29 cellular contexts compared by ENCODE assay signal in genomic region chr15:73859236-73859635, GRCh38. TPM values are rescaled to one million over a fixed set of nuclear protein-coding genes. Genes with fewer than 3 reads are reported as not detected.
"Had no signal": no experiment of that assay in that cellular context is flagged by ENCODE, and none has a peak within 500 bp of the region (broad histone marks: within the 10 kb centered on the region; RNA-seq: fewer than 3 reads in every experiment).

No MANE protein-coding gene starts in this region.

- H3K36me3 ChIP-seq: esophagus muscularis mucosa, gastroesophageal sphincter, heart right ventricle, ovary, sigmoid colon, tibial artery, upper lobe of left lung had no signal

- DNase-seq: cortex of kidney; foreskin keratinocyte; glutamatergic neuron; heart right ventricle; hippocampal formation; natural killer cell; occipital lobe; ovary; psoas muscle; right cardiac atrium; sigmoid colon; stimulated activated CD4-positive, alpha-beta T cell treated with anti-CD3 and anti-CD28 coated beads, Interleukin-2, amount 100 ng/mL, for 24 hours; stimulated activated CD4-positive, alpha-beta T cell treated with anti-CD3 and anti-CD28 coated beads, Interleukin-4, amount 100 ng/mL, for 24 hours; stimulated activated naive CD4-positive, alpha-beta T cell treated with Interleukin-2 at 50 U/mL for 16 hours; substantia nigra; testis; upper lobe of left lung had no signal

- H3K27me3 ChIP-seq: ovary, testis, upper lobe of left lung had no signal

- H3K4me3 ChIP-seq: esophagus muscularis mucosa, gastroesophageal sphincter, heart right ventricle, lung, ovary, psoas muscle, sigmoid colon, testis, tibial artery, upper lobe of left lung had no signal

- H3K9me3 ChIP-seq: esophagus muscularis mucosa, gastroesophageal sphincter, ovary, psoas muscle, sigmoid colon, testis, tibial artery, upper lobe of left lung had no signal

- ATAC-seq: foreskin keratinocyte; gastroesophageal sphincter; heart right ventricle; natural killer cell; psoas muscle; right cardiac atrium; stimulated activated effector memory CD8-positive, alpha-beta T cell treated with anti-CD3 and anti-CD28 coated beads, Interleukin-12 subunit alpha, Interleukin-12 subunit beta, amount 100 ng/mL, for 72 hours had no signal

- H3K27ac ChIP-seq: esophagus muscularis mucosa, foreskin keratinocyte, gastroesophageal sphincter, heart right ventricle, ovary, psoas muscle, sigmoid colon, testis, tibial artery, upper lobe of left lung had no signal

- H3K4me1 ChIP-seq: esophagus muscularis mucosa, foreskin keratinocyte, gastroesophageal sphincter, psoas muscle, sigmoid colon, testis, upper lobe of left lung had no signal

RNA-seq across cellular contexts. Expression of gene TBC1D21, which starts 14.1 kb away (rescaled TPM):
- total RNA-seq: dermis microvascular lymphatic vessel endothelial cell, epithelial cell of proximal tubule, esophagus muscularis mucosa, fibroblast of lung, foreskin keratinocyte, gastroesophageal sphincter, heart right ventricle, liver, lung, mononuclear cell, natural killer cell, occipital lobe, ovary, psoas muscle, renal cortical epithelial cell, right cardiac atrium, sigmoid colon, skeletal muscle tissue, upper lobe of left lung had no signal
